ENCODE assay signal across 1 cellular context in genomic region chr19:56917998-56918397, GRCh38.
TF ChIP-seq lines count a peak whose summit lies in the region.

No MANE protein-coding gene starts in this region.

TF ChIP-seq in HepG2, 621 proteins besides CTCF, POLR2A, EP300 and RAD21 (continued from another document):
- TF ChIP-seq FOXA1 (IDR thresholded peaks at IDR 0.05) = no peak
- peak; percentile 47 for TF ChIP-seq FOXA1 (CRISPR knock-in tag; IDR thresholded peaks at IDR 0.05)
- no peak for TF ChIP-seq NFYC (CRISPR knock-in tag; IDR thresholded peaks at IDR 0.05)
- TF ChIP-seq ZNF24 (IDR thresholded peaks at IDR 0.05) = no peak
- TF ChIP-seq GATAD2A (CRISPR knock-in tag; IDR thresholded peaks at IDR 0.05) = peak; percentile 36; the same call in 1 of the 2 replicates
- TF ChIP-seq ZNF12 (CRISPR knock-in tag; IDR thresholded peaks at IDR 0.05) = peak; percentile 57; the same call in 1 of the 2 replicates
- no peak for TF ChIP-seq ZKSCAN1 (IDR thresholded peaks at IDR 0.05; ENCODE audit: low read length)
- no peak for TF ChIP-seq ZNF510 (CRISPR knock-in tag; IDR thresholded peaks at IDR 0.05; ENCODE audit: low read depth)
- TF ChIP-seq TOE1 (CRISPR knock-in tag; IDR thresholded peaks at IDR 0.05) = no peak
- TF ChIP-seq RXRB (CRISPR knock-in tag; IDR thresholded peaks at IDR 0.05; ENCODE audit: borderline replicate concordance) = peak; percentile 33; the same call in 1 of the 2 replicates
- TF ChIP-seq HMGXB4 (CRISPR knock-in tag; IDR thresholded peaks at IDR 0.05; ENCODE audit: borderline replicate concordance in 1 of 2, low read depth in 1 of 2) = no peak
- TF ChIP-seq ZBTB34 (CRISPR knock-in tag; IDR thresholded peaks at IDR 0.05) = peak; percentile 8; the same call in 1 of the 2 replicates
- TF ChIP-seq MED1 (CRISPR knock-in tag; IDR thresholded peaks at IDR 0.05) = peak; percentile 83
- TF ChIP-seq ZSCAN5A (CRISPR knock-in tag; IDR thresholded peaks at IDR 0.05; ENCODE audit: borderline replicate concordance) = no peak
- TF ChIP-seq ARID5B (CRISPR knock-in tag; IDR thresholded peaks at IDR 0.05) = peak; percentile 70
- TF ChIP-seq ZNF362 (CRISPR knock-in tag; IDR thresholded peaks at IDR 0.05; ENCODE audit: borderline replicate concordance) = peak; percentile 35; the same call in 1 of the 2 replicates
- TF ChIP-seq TBX2 (CRISPR knock-in tag; IDR thresholded peaks at IDR 0.05; ENCODE audit: borderline replicate concordance) = no peak
- 0 out of 2 replicates have a peak, but pooled peaks have one; percentile 29 for TF ChIP-seq TCF7 (IDR thresholded peaks at IDR 0.05; ENCODE audit: low read depth)
- TF ChIP-seq SP5 (CRISPR knock-in tag; IDR thresholded peaks at IDR 0.05; ENCODE audit: borderline replicate concordance, low read depth) = peak; percentile 29; the same call in 1 of the 2 replicates
- TF ChIP-seq ZNF678 (CRISPR knock-in tag; IDR thresholded peaks at IDR 0.05) = no peak
- TF ChIP-seq ZKSCAN5 (CRISPR knock-in tag; IDR thresholded peaks at IDR 0.05) = no peak
- no peak for TF ChIP-seq ZNF503 (CRISPR knock-in tag; IDR thresholded peaks at IDR 0.05)
- no peak for TF ChIP-seq SOX13 (IDR thresholded peaks at IDR 0.05)
- TF ChIP-seq SOX13 (CRISPR knock-in tag; conservative IDR thresholded peaks at IDR 0.05 in 1 of 2, IDR thresholded peaks at IDR 0.05 in 1 of 2) = peak in 1 of 2 experiments; percentile 29; a peak in 1 of 4 replicates
- TF ChIP-seq PRDM10 (CRISPR knock-in tag; IDR thresholded peaks at IDR 0.05; ENCODE audit: low read depth) = 0 out of 2 replicates have a peak, but pooled peaks have one; percentile 62
- TF ChIP-seq TFAP4 (IDR thresholded peaks at IDR 0.05; ENCODE audit: borderline replicate concordance, low read depth) = peak; percentile 29; the same call in 1 of the 2 replicates
- no peak for TF ChIP-seq NR2F6 (IDR thresholded peaks at IDR 0.05)
- TF ChIP-seq NR2F6 (CRISPR knock-in tag; IDR thresholded peaks at IDR 0.05) = 0 out of 2 replicates have a peak, but pooled peaks have one; percentile 25
- TF ChIP-seq ZFP36L2 (CRISPR knock-in tag; IDR thresholded peaks at IDR 0.05) = no peak
- TF ChIP-seq ELF3 (CRISPR knock-in tag; IDR thresholded peaks at IDR 0.05) = 0 out of 2 replicates have a peak, but pooled peaks have one; percentile 9
- TF ChIP-seq ZMYM3 (CRISPR knock-in tag; IDR thresholded peaks at IDR 0.05) = no peak
- TF ChIP-seq ZNF816 (CRISPR knock-in tag; IDR thresholded peaks at IDR 0.05; ENCODE audit: borderline replicate concordance) = no peak
